In genomic region chr7:978416-979091, GRCh38 we compare ENCODE assay signal across 18 cellular contexts. TPM values are rescaled to one million over a fixed set of nuclear protein-coding genes. Genes with fewer than 3 reads are reported as not detected.
"Had no signal": no experiment of that assay in that cellular context is flagged by ENCODE, and none has a peak within 500 bp of the region (broad histone marks: within the 10 kb centered on the region; RNA-seq: fewer than 3 reads in every experiment).

No MANE protein-coding gene starts in this region.

- ATAC-seq: natural killer cell treated with Interleukin-12 subunit alpha and Interleukin-12 subunit beta and Interleukin-15 and Interleukin-18, amount 100 ng/mL, for 72 hours; stimulated activated naive CD8-positive, alpha-beta T cell treated with anti-CD3 and anti-CD28 coated beads, Interleukin-15, Interleukin-2, amounts not matched to agents 100 U/mL and 50 U/mL, for 24 hours had no signal

- H3K9me3 ChIP-seq: sigmoid colon had no signal

- H3K4me3 Mint-ChIP-seq: activated B cell treated with CpG ODN at 0.5 μM for 24 hours; activated CD4-positive, alpha-beta T cell treated with anti-CD3 and anti-CD28 coated beads, Interleukin-2, amount 10 ng/mL, durations not matched to agents 24 days and 14 days; activated T-helper 1 cell treated with anti-CD3 and anti-CD28 coated beads, Interleukin-12 subunit alpha, Interleukin-12 subunit beta, Interleukin-2, Interleukin-4 antibody, amounts not matched to agents 30 ng/mL and 10 ng/mL and 1 ng/mL, durations not matched to agents 14 hours and 24 hours and 36 hours; central memory CD8-positive, alpha-beta T cell; dendritic cell treated with granulocyte-macrophage colony-stimulating factor and Interleukin-4, amounts not matched to agents 40 ng/mL and 50 ng/mL, for 4 days; natural killer cell treated with Interleukin-12 subunit alpha and Interleukin-12 subunit beta and Interleukin-15 and Interleukin-18, amount 100 ng/mL, for 72 hours had no signal

- DNase-seq: activated B cell treated with CpG ODN at 0.5 μM for 24 hours; activated CD4-positive, alpha-beta T cell treated with anti-CD3 and anti-CD28 coated beads, Interleukin-2, amount 10 ng/mL, durations not matched to agents 24 days and 14 days; activated naive CD4-positive, alpha-beta T cell; sigmoid colon; stimulated activated CD4-positive, alpha-beta T cell treated with anti-CD3 and anti-CD28 coated beads, Interleukin-4, amount 100 ng/mL, for 1 hour; stimulated activated CD8-positive, alpha-beta memory T cell treated with anti-CD3 and anti-CD28 coated beads, Interleukin-4, amount 100 ng/mL, for 48 hours; stimulated activated naive CD8-positive, alpha-beta T cell treated with anti-CD3 and anti-CD28 coated beads, Interleukin-15, Interleukin-2, amounts not matched to agents 100 U/mL and 50 U/mL, for 24 hours had no signal

- H3K9me3 Mint-ChIP-seq: activated B cell treated with CpG ODN at 0.5 μM for 24 hours; activated CD4-positive, alpha-beta T cell treated with anti-CD3 and anti-CD28 coated beads, Interleukin-2, amount 10 ng/mL, durations not matched to agents 24 days and 14 days; activated T-helper 1 cell treated with anti-CD3 and anti-CD28 coated beads, Interleukin-12 subunit alpha, Interleukin-12 subunit beta, Interleukin-2, Interleukin-4 antibody, amounts not matched to agents 30 ng/mL and 10 ng/mL and 1 ng/mL, durations not matched to agents 14 hours and 24 hours and 36 hours; central memory CD8-positive, alpha-beta T cell; dendritic cell treated with granulocyte-macrophage colony-stimulating factor and Interleukin-4, amounts not matched to agents 40 ng/mL and 50 ng/mL, for 4 days; natural killer cell treated with Interleukin-12 subunit alpha and Interleukin-12 subunit beta and Interleukin-15 and Interleukin-18, amount 100 ng/mL, for 72 hours had no signal

- H3K36me3 Mint-ChIP-seq: natural killer cell treated with Interleukin-12 subunit alpha and Interleukin-12 subunit beta and Interleukin-15 and Interleukin-18, amount 100 ng/mL, for 72 hours had no signal

- H3K27me3 Mint-ChIP-seq: activated B cell treated with CpG ODN at 0.5 μM for 24 hours; activated CD4-positive, alpha-beta T cell treated with anti-CD3 and anti-CD28 coated beads, Interleukin-2, amount 10 ng/mL, durations not matched to agents 24 days and 14 days; central memory CD8-positive, alpha-beta T cell; natural killer cell treated with Interleukin-12 subunit alpha and Interleukin-12 subunit beta and Interleukin-15 and Interleukin-18, amount 100 ng/mL, for 72 hours had no signal

- H3K27ac Mint-ChIP-seq: activated B cell treated with CpG ODN at 0.5 μM for 24 hours; activated CD4-positive, alpha-beta T cell treated with anti-CD3 and anti-CD28 coated beads, Interleukin-2, amount 10 ng/mL, durations not matched to agents 24 days and 14 days; activated T-helper 1 cell treated with anti-CD3 and anti-CD28 coated beads, Interleukin-12 subunit alpha, Interleukin-12 subunit beta, Interleukin-2, Interleukin-4 antibody, amounts not matched to agents 30 ng/mL and 10 ng/mL and 1 ng/mL, durations not matched to agents 14 hours and 24 hours and 36 hours; dendritic cell treated with granulocyte-macrophage colony-stimulating factor and Interleukin-4, amounts not matched to agents 40 ng/mL and 50 ng/mL, for 4 days; natural killer cell treated with Interleukin-12 subunit alpha and Interleukin-12 subunit beta and Interleukin-15 and Interleukin-18, amount 100 ng/mL, for 72 hours had no signal

- H3K4me3 ChIP-seq: lung, sigmoid colon had no signal

RNA-seq across cellular contexts. Expression of gene CYP2W1, which starts 4.4 kb away (rescaled TPM):
- total RNA-seq: activated B cell treated with CpG ODN at 0.5 μM for 24 hours; activated CD4-positive, alpha-beta T cell treated with anti-CD3 and anti-CD28 coated beads, Interleukin-2, amount 10 ng/mL, durations not matched to agents 24 days and 14 days; activated T-helper 1 cell treated with anti-CD3 and anti-CD28 coated beads, Interleukin-12 subunit alpha, Interleukin-12 subunit beta, Interleukin-2, Interleukin-4 antibody, amounts not matched to agents 30 ng/mL and 10 ng/mL and 1 ng/mL, durations not matched to agents 14 hours and 24 hours and 36 hours; epithelial cell of proximal tubule; mononuclear cell; natural killer cell treated with Interleukin-12 subunit alpha and Interleukin-12 subunit beta and Interleukin-15 and Interleukin-18, amount 100 ng/mL, for 72 hours; omental fat pad; pulmonary artery endothelial cell; T-helper 1 cell treated with Interleukin-12 subunit alpha and Interleukin-12 subunit beta and Interleukin-4 antibody, amounts not matched to agents 30 ng/mL and 1 ng/mL, for 36 hours; temporal lobe had no signal
